In the genomic region with DNA sequence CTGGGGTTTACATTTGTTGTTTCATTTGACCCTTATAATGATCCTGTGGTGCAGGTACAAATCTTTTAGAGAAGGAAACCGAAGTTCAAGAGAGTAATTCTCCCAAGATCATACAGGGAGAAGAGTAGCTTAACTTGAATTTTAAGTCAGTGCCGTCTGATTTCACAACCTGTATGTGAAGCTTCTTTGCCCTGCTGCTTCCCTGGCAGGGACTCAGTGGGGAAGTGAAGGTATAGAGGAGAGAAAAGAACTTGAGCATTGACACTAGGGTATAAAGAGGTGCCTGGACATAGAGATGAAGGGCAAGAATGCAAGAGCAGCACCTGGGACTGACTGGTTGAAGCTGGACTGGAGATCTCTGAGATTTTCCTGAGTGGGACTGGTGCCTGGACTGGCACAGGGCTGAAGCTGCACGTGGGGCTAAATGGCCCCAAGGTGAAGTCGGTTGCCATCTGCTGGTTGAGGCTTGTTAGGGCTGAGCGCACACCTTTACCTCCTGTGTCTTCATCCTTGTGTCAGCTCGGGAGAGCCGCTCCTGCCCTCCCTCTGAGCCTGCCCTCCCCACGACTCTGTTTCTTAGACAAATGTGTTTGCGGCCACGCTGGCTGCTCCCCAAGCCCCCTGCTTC, we compare ENCODE assay signal across 8 cellular contexts. TPM values are rescaled to one million over a fixed set of nuclear protein-coding genes. Genes with fewer than 3 reads are reported as not detected.
DNase-seq lines count a peak whose midpoint lies in the region; ATAC-seq and TF ChIP-seq lines count a peak whose summit lies in the region.

No MANE protein-coding gene starts in this region.

- no peaks in the 10 kb centered on the region for H3K27me3 ChIP-seq in left ventricle myocardium inferior (ENCODE audit: low read depth)

- no peak overlapping the region for H3K27ac ChIP-seq in left ventricle myocardium inferior (replicated peaks)

- no peaks in the 10 kb centered on the region for H3K9me3 ChIP-seq in left ventricle myocardium inferior (replicated peaks)

- TF ChIP-seq CTCF in left ventricle myocardium inferior (IDR thresholded peaks at IDR 0.05; ENCODE audit: borderline replicate concordance), result peak; percentile 68

- no peak overlapping the region for H3K4me3 ChIP-seq in left ventricle myocardium inferior

- peaks cover 14% of the 10 kb centered on the region for H3K4me1 ChIP-seq in left ventricle myocardium inferior

- intact Hi-C loops in left ventricle myocardium inferior (cut with micrococcal nuclease), result no loop called here

- no peaks in the 10 kb centered on the region for H3K36me3 ChIP-seq in left ventricle myocardium inferior

- DNase-seq in NOMO-1 (lab: John Stamatoyannopoulos, UW; ENCODE audit: unreplicated experiment in 2 of 2) (peak; percentile 21 to 57), NOMO-1 treated with dmso at 0.1 percent for 144 hours (lab: John Stamatoyannopoulos, UW; ENCODE audit: unreplicated experiment) (no peak), NCI-H82 treated with DMSO at 0.1 percent for 48 hours (lab: John Stamatoyannopoulos, UW; ENCODE audit: unreplicated experiment) (peak; percentile 54), left ventricle myocardium inferior (peak; percentile 24), globus pallidus (ENCODE audit: low spot score) (no peak)
- peak; percentile 30 to 32 for DNase-seq in activated T-helper 1 cell treated with anti-CD3 and anti-CD28 coated beads, Interleukin-2, amount 50 U/mL, for 16 hours (ENCODE audit: low read depth in 1 of 2, low spot score in 1 of 2)
- DNase-seq in stimulated activated CD4-positive, alpha-beta T cell treated with anti-CD3 and anti-CD28 coated beads, Interleukin-1b, Interleukin-23, amount 100 ng/mL, for 24 hours (ENCODE audit: low read depth in 4 of 4, low spot score in 1 of 4), result peak in 3 of 4 experiments; percentile 15 to 43 (median 21)

- peak; percentile 69 for ATAC-seq in HG02943 (IDR thresholded peaks at IDR 0.05; ENCODE audit: low read depth, unreplicated experiment)

RNA-seq across cellular contexts. Expression of a gene that starts 41.8 kb away (rescaled TPM):
- 16.7 TPM for total RNA-seq in left ventricle myocardium inferior

RNA-seq across cellular contexts. Expression of a gene that starts 42.4 kb away (rescaled TPM):
- 28.5 TPM for total RNA-seq in left ventricle myocardium inferior

Comparison
In these comparisons a context has a peak if more than half of its experiments do, and no peak if none do; other contexts are left out.
1. DNase-seq: peak in NOMO-1 (2 of 2), NCI-H82 treated with DMSO at 0.1 percent for 48 hours (single experiment), activated T-helper 1 cell treated with anti-CD3 and anti-CD28 coated beads, Interleukin-2, amount 50 U/mL, for 16 hours (2 of 2), left ventricle myocardium inferior (single experiment) and stimulated activated CD4-positive, alpha-beta T cell treated with anti-CD3 and anti-CD28 coated beads, Interleukin-1b, Interleukin-23, amount 100 ng/mL, for 24 hours (3 of 4); none in NOMO-1 treated with dmso at 0.1 percent for 144 hours (single experiment) and globus pallidus (single experiment).